Comparison of ENCODE assay signal across 16 cellular contexts in the genomic region with DNA sequence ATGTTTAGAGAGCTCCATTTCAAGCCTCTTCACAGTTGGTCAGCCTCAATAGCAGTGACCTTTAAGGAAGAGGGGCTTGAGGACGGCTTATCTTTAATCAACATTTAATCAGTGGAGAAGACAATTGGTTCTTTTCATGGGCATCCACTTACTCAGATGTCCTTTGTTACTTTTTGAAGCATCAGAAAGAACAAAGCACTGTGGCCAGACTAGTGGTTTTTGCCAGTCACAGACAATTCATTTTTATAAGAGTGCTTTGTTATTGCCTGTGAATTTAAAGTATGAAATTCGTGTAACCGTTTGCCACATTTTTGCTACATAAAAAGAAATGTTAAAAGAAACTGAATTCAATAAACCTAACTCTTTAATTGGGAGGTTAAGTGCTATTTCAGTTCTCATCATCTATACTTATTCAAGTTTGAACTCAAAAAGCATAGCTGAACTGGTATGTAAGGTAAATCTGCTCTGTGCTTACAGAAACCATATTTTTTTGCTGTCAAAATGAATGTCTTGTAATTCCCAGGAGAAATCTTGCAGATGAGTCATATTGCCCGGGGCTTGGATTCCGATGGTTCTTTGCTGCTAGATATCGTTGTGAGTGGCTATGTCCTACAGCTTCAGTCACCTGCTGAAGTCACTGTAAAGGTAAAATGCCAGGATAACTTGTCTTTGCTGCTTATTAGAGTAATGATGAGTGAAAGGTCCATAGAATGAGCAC.
DNase-seq lines count a peak whose midpoint lies in the region; ATAC-seq and TF ChIP-seq lines count a peak whose summit lies in the region.
"Had no signal": no experiment of that assay in that cellular context is flagged by ENCODE, and none has a peak within 500 bp of the region (broad histone marks: within the 10 kb centered on the region; RNA-seq: fewer than 3 reads in every experiment).

No MANE protein-coding gene starts in this region.

- CTCF ChIA-PET in activated CD4-positive, alpha-beta T cell treated with anti-CD3 and anti-CD28 coated beads, Interleukin-2, amount 10 ng/mL, durations not matched to agents 7 days and 5 days (lab: Charles Lee): no interaction called here

- ATAC-seq in HG03378 (IDR thresholded peaks at IDR 0.05; ENCODE audit: unreplicated experiment) (no peak), HG03457 (IDR thresholded peaks at IDR 0.05; ENCODE audit: unreplicated experiment) (no peak)
- no peak for ATAC-seq in activated T-cell treated with anti-CD3 and anti-CD28 coated beads, Interleukin-2, amount 50 U/mL, for 72 hours (replicated peaks in 1 of 2)

- DNase-seq in GM04504 (ENCODE audit: low read depth) (peak; percentile 47), SJCRH30 (peak; percentile 34 to 57), fibroblast of peridontal ligament (ENCODE audit: extremely low read depth) (peak; percentile 73), retinal pigment epithelial cell (ENCODE audit: low read depth) (peak; percentile 27)
- DNase-seq in activated CD4-positive, alpha-beta T cell treated with anti-CD3 and anti-CD28 coated beads, Interleukin-2, amount 10 ng/mL, durations not matched to agents 7 days and 5 days: no peak
- DNase-seq in activated T-cell treated with anti-CD3 and anti-CD28 coated beads, Interleukin-2, amount 50 U/mL, for 72 hours: no peak
- DNase-seq: activated CD4-positive, alpha-beta T cell treated with anti-CD3 and anti-CD28 coated beads, Interleukin-2, amount 50 U/mL, for 1 hour; erythroblast; NCI-H2107; RPMI8226; stimulated activated CD4-positive, alpha-beta T cell treated with anti-CD3 and anti-CD28 coated beads, Interleukin-12 subunit alpha, Interleukin-12 subunit beta, amount 100 ng/mL, for 4 hours; stimulated activated naive CD4-positive, alpha-beta T cell had no signal

- no peaks in the 10 kb centered on the region for H3K9me3 ChIP-seq in SJCRH30 (replicated peaks)

- POLR2A ChIA-PET in activated CD4-positive, alpha-beta T cell treated with anti-CD3 and anti-CD28 coated beads, Interleukin-2, amount 10 ng/mL, durations not matched to agents 7 days and 5 days (lab: Charles Lee): no interaction called here

- no peak overlapping the region for H3K4me3 Mint-ChIP-seq in activated CD4-positive, alpha-beta T cell treated with anti-CD3 and anti-CD28 coated beads, Interleukin-2, amount 10 ng/mL, durations not matched to agents 7 days and 5 days
- H3K4me3 Mint-ChIP-seq in activated T-cell treated with anti-CD3 and anti-CD28 coated beads, Interleukin-2, amount 50 U/mL, for 72 hours: no peak overlapping the region
- H3K4me3 Mint-ChIP-seq: activated naive CD8-positive, alpha-beta T cell had no signal

- H3K9me3 Mint-ChIP-seq in activated CD4-positive, alpha-beta T cell treated with anti-CD3 and anti-CD28 coated beads, Interleukin-2, amount 10 ng/mL, durations not matched to agents 7 days and 5 days: no peaks in the 10 kb centered on the region
- no peaks in the 10 kb centered on the region for H3K9me3 Mint-ChIP-seq in activated T-cell treated with anti-CD3 and anti-CD28 coated beads, Interleukin-2, amount 50 U/mL, for 72 hours

- 0 out of 2 replicates have a peak, but pooled peaks cover 4% of the 10 kb centered on the region for H3K36me3 ChIP-seq in SJCRH30

- H3K4me1 ChIP-seq in SJCRH30: peaks cover 20% of the 10 kb centered on the region

- peaks cover 12% of the 10 kb centered on the region for H3K27me3 Mint-ChIP-seq in activated CD4-positive, alpha-beta T cell treated with anti-CD3 and anti-CD28 coated beads, Interleukin-2, amount 10 ng/mL, durations not matched to agents 7 days and 5 days
- H3K27me3 Mint-ChIP-seq in activated T-cell treated with anti-CD3 and anti-CD28 coated beads, Interleukin-2, amount 50 U/mL, for 72 hours (ENCODE audit: low read depth): peaks cover 8% of the 10 kb centered on the region
- H3K27me3 Mint-ChIP-seq: activated naive CD8-positive, alpha-beta T cell had no signal

- no peaks in the 10 kb centered on the region for H3K36me3 Mint-ChIP-seq in activated CD4-positive, alpha-beta T cell treated with anti-CD3 and anti-CD28 coated beads, Interleukin-2, amount 10 ng/mL, durations not matched to agents 7 days and 5 days (ENCODE audit: low read depth)
- H3K36me3 Mint-ChIP-seq in activated T-cell treated with anti-CD3 and anti-CD28 coated beads, Interleukin-2, amount 50 U/mL, for 72 hours (ENCODE audit: insufficient read depth in 2 of 2): no peaks in the 10 kb centered on the region
- H3K36me3 Mint-ChIP-seq: activated naive CD8-positive, alpha-beta T cell had no signal

- H3K4me3 ChIP-seq in SJCRH30 (no peak overlapping the region), retinal pigment epithelial cell (ENCODE audit: low read length) (no peak overlapping the region)
- H3K4me3 ChIP-seq: lung had no signal

- no peak overlapping the region for H3K27ac Mint-ChIP-seq in activated CD4-positive, alpha-beta T cell treated with anti-CD3 and anti-CD28 coated beads, Interleukin-2, amount 10 ng/mL, durations not matched to agents 7 days and 5 days
- no peak overlapping the region for H3K27ac Mint-ChIP-seq in activated T-cell treated with anti-CD3 and anti-CD28 coated beads, Interleukin-2, amount 50 U/mL, for 72 hours
- H3K27ac Mint-ChIP-seq: activated naive CD8-positive, alpha-beta T cell had no signal

- no peak for TF ChIP-seq CTCF in retinal pigment epithelial cell (conservative IDR thresholded peaks at IDR 0.05; ENCODE audit: low read depth, low read length)

- no peaks in the 10 kb centered on the region for H3K4me1 Mint-ChIP-seq in activated CD4-positive, alpha-beta T cell treated with anti-CD3 and anti-CD28 coated beads, Interleukin-2, amount 10 ng/mL, durations not matched to agents 7 days and 5 days
- no peaks in the 10 kb centered on the region for H3K4me1 Mint-ChIP-seq in activated T-cell treated with anti-CD3 and anti-CD28 coated beads, Interleukin-2, amount 50 U/mL, for 72 hours (ENCODE audit: low read depth)

- no peak overlapping the region for H3K27ac ChIP-seq in SJCRH30

- no peaks in the 10 kb centered on the region for H3K27me3 ChIP-seq in SJCRH30

Comparison
In these comparisons a context has a peak if more than half of its experiments do, and no peak if none do; other contexts are left out.
1. DNase-seq: peak in GM04504 (single experiment), SJCRH30 (2 of 2), fibroblast of peridontal ligament (single experiment) and retinal pigment epithelial cell (single experiment); none in activated CD4-positive, alpha-beta T cell treated with anti-CD3 and anti-CD28 coated beads, Interleukin-2, amount 10 ng/mL, durations not matched to agents 7 days and 5 days (single experiment) and activated T-cell treated with anti-CD3 and anti-CD28 coated beads, Interleukin-2, amount 50 U/mL, for 72 hours (0 of 2).